Comparison of ENCODE assay signal across 7 cellular contexts in the genomic region with DNA sequence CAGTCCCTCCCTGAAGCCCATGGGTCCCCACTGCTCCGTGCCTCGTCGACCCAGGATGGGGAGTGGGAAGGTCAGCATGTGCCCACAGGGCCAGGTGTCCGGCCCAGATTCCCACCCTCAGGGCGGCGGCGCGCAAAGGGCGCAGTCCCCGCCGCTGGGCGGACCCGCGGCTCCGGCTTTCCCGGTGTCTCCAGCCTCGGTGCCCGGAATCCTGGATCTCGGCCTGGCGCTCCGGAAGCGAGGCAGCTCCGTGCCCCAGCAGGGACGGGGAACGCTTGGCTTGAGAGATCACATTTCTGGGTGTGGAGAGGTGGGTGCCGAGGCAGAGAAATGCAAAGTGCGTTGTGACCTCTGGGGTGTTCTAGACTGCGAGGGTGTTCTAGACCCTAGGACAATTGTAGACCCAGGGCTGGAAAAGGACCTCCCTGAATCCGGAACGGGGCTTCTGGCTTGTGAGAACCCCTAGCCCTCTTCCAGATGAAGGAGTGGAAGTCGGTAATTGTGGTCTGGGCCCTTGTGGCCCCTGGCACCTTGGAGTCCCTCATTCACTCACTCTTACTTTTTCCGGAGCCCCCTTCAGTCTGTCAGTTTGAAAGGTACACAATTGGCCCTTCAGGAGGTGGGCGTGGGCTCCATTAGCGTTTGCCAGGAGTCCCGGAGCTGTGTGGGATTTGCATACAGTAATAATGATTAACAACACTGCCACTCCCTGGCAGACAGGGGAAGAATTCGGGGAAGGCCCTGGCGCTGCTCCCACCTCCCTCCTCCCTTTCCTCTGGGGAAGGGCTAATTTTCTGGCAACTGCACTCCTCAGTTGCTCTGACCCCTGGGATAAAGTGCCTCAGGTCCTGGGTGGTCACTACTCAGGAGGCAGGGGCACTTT. TPM values are rescaled to one million over a fixed set of nuclear protein-coding genes. Genes with fewer than 3 reads are reported as not detected.
A peak's percentile ranks its signal among the peaks of the same experiment; 100 is the strongest.
DNase-seq lines count a peak whose midpoint lies in the region; ATAC-seq and TF ChIP-seq lines count a peak whose summit lies in the region.

No MANE protein-coding gene starts in this region.

- peak overlapping the region; percentile 81 for H3K4me3 Mint-ChIP-seq in neural crest cell

- H3K27me3 Mint-ChIP-seq in neural crest cell (ENCODE audit: low read depth): peaks cover 90% of the 10 kb centered on the region

- ATAC-seq in HG02884 (IDR thresholded peaks at IDR 0.05; ENCODE audit: unreplicated experiment) (no peak), HG03378 (IDR thresholded peaks at IDR 0.05; ENCODE audit: unreplicated experiment) (no peak)

- H3K27ac ChIP-seq in WERI-Rb-1: no peak overlapping the region

- H3K36me3 ChIP-seq in GM06990 (ENCODE audit: control insufficient read depth, insufficient read depth, low read length) (no peaks in the 10 kb centered on the region), WERI-Rb-1 (no peaks in the 10 kb centered on the region)

- H3K4me3 ChIP-seq in GM06990 (replicated peaks; ENCODE audit: low read depth, low read length) (no peak overlapping the region), WERI-Rb-1 (ENCODE audit: low read depth, low read length) (peak overlapping the region; percentile 37)

- no peaks in the 10 kb centered on the region for H3K36me3 Mint-ChIP-seq in neural crest cell (ENCODE audit: low read depth)

- peaks cover 11% of the 10 kb centered on the region for H3K4me1 Mint-ChIP-seq in neural crest cell

- TF ChIP-seq CTCF in GM06990 (IDR thresholded peaks at IDR 0.05; ENCODE audit: insufficient read depth, low read length, poor library complexity, severe bottlenecking) (peak; percentile 29), WERI-Rb-1 (IDR thresholded peaks at IDR 0.05; ENCODE audit: low read depth, low read length) (peak; percentile 61), neural crest cell (conservative IDR thresholded peaks at IDR 0.05) (peak; percentile 40)

- H3K27me3 ChIP-seq in GM06990 (replicated peaks; ENCODE audit: control insufficient read depth, insufficient read depth, low read length) (peaks cover 5% of the 10 kb centered on the region), WERI-Rb-1 (ENCODE audit: insufficient read depth, low read depth, severe bottlenecking) (peaks cover 42% of the 10 kb centered on the region)

- H3K9me3 ChIP-seq in WERI-Rb-1 (ENCODE audit: severe bottlenecking): no peaks in the 10 kb centered on the region

- H3K9me3 Mint-ChIP-seq in neural crest cell: no peaks in the 10 kb centered on the region

- DNase-seq in GM06990 (ENCODE audit: extremely low read depth, insufficient read length) (no peak), NCI-H128 (lab: John Stamatoyannopoulos, UW; ENCODE audit: unreplicated experiment) (peak; percentile 70), WERI-Rb-1 (peak; percentile 65), glomerular visceral epithelial cell (ENCODE audit: extremely low spot score) (peak; percentile 17), neural crest cell (ENCODE audit: low read depth, low spot score) (peak; percentile 16)

- no peak overlapping the region for H3K27ac Mint-ChIP-seq in neural crest cell (ENCODE audit: unreplicated experiment)

RNA-seq across cellular contexts. Expression of a gene that starts 1.7 kb away (rescaled TPM):
- 0.61 and 0.86 TPM in 2 replicates for total RNA-seq in neural crest cell
